14 cellular contexts compared by ENCODE assay signal in genomic region chr10:18472977-18473376, GRCh38.
A peak's percentile ranks its signal among the peaks of the same experiment; 100 is the strongest.
DNase-seq lines count a peak whose midpoint lies in the region; ATAC-seq, FAIRE-seq and TF ChIP-seq lines count a peak whose summit lies in the region.
"Had no signal": no experiment of that assay in that cellular context is flagged by ENCODE, and none has a peak within 500 bp of the region (broad histone marks: within the 10 kb centered on the region; RNA-seq: fewer than 3 reads in every experiment).

No MANE protein-coding gene starts in this region.

- no peak for TF ChIP-seq POLR2A in K562 (conservative IDR thresholded peaks at IDR 0.05)
- no peak for TF ChIP-seq POLR2A in right lobe of liver (IDR thresholded peaks at IDR 0.05)

- DNase-seq in GM10248 (ENCODE audit: extremely low spot score) (peak; percentile 22), LNCaP clone FGC (ENCODE audit: low read depth) (no peak), K562 (ENCODE audit: extremely low read depth in 1 of 4, low spot score in 3 of 4) (peak; percentile 16 to 32 (median 23)), right lobe of liver (no peak), DMS114 treated with DMSO at 0.1 percent for 48 hours (lab: John Stamatoyannopoulos, UW; ENCODE audit: unreplicated experiment) (no peak)
- DNase-seq in activated CD4-positive, alpha-beta memory T cell treated with anti-CD3 and anti-CD28 coated beads for 36 hours: no peak
- DNase-seq: activated naive CD4-positive, alpha-beta T cell; kidney glomerular epithelial cell; NCI-H2171 treated with DMSO at 0.1 percent for 48 hours; stimulated activated naive B cell treated with anti-CD40 and anti-IgM and Interleukin-4, amounts not matched to agents 10 μg/mL and 1 μg/mL and 100 μg/mL, for 72 hours; T-helper 9 cell had no signal

- no peaks in the 10 kb centered on the region for H3K9me3 ChIP-seq in K562 (replicated peaks; ENCODE audit: control insufficient read depth, insufficient read depth, low read depth, low read length)
- no peaks in the 10 kb centered on the region for H3K9me3 ChIP-seq in right lobe of liver

- H3K27ac ChIP-seq in K562 (ENCODE audit: extremely low read depth, low read depth, low read length) (no peak overlapping the region), right lobe of liver (no peak overlapping the region)

- H3K27me3 ChIP-seq in K562 (ENCODE audit: control insufficient read depth in 2 of 2, insufficient read depth in 2 of 2, low read length in 2 of 2): peaks cover 0 to 13% of the 10 kb centered on the region in 2 experiments; a peak in 3 of 5 replicates
- no peaks in the 10 kb centered on the region for H3K27me3 ChIP-seq in right lobe of liver

- WGBS in K562 (ENCODE audit: insufficient coverage, low coverage, missing lambda C conversion rate): 0% methylated on average over 5 of the region's 5 CpGs
- WGBS in right lobe of liver (ENCODE audit: insufficient coverage, low coverage, low lambda C conversion rate, missing lambda C conversion rate): 72% methylated on average over 5 of the region's 5 CpGs

- CTCF ChIA-PET in GM10248 (lab: Yijun Ruan, JAX): interaction anchor here (0.9 to 1.6 kb wide), 6 partner anchors 10 to 67 kb away, joined by 3 to 4 read pairs (median 3); no protein-coding TSS in a partner anchor
- CTCF ChIA-PET in K562 (lab: Yijun Ruan, JAX; ENCODE audit: low intra/inter-chr PET ratio): no interaction called here
- CTCF ChIA-PET in activated CD4-positive, alpha-beta memory T cell treated with anti-CD3 and anti-CD28 coated beads for 36 hours (lab: Charles Lee): no interaction called here

- TF ChIP-seq RAD21 in K562 (CRISPR knock-in tag; conservative IDR thresholded peaks at IDR 0.05 in 1 of 2, IDR thresholded peaks at IDR 0.05 in 1 of 2): peak in 1 of 2 experiments; percentile 35; a peak in 1 of 4 replicates

- TF ChIP-seq CTCF in GM10248 (IDR thresholded peaks at IDR 0.05; ENCODE audit: control extremely low read depth, extremely low read depth, low read depth, missing control alignments) (peak; percentile 18), LNCaP clone FGC (IDR thresholded peaks at IDR 0.05; ENCODE audit: control insufficient read depth, extremely low read depth, insufficient read depth) (peak; percentile 56), K562 (IDR thresholded peaks at IDR 0.05 in 2 of 3, conservative IDR thresholded peaks at IDR 0.05 in 1 of 3; ENCODE audit: insufficient read depth in 2 of 3, low read depth in 1 of 3, low read length in 3 of 3) (peak; percentile 14 to 47 (median 47); a peak in 5 of 6 replicates), right lobe of liver (IDR thresholded peaks at IDR 0.05) (peak in 3 of 4 donors; percentile 19 to 44 (median 38))

- H3K4me3 ChIP-seq in LNCaP clone FGC (ENCODE audit: low read depth, low read length) (no peak overlapping the region), K562 (no peak overlapping the region), right lobe of liver (no peak overlapping the region)

- no peak overlapping the region for H2AFZ ChIP-seq in K562 (ENCODE audit: low read depth, low read length)

- POLR2A ChIA-PET in GM10248 (lab: Yijun Ruan, JAX) (no interaction called here), K562 (lab: Yijun Ruan, JAX) (interaction anchor here (1.1 kb wide), 1 partner anchor 13 kb away, joined by 5 read pairs; no protein-coding TSS in a partner anchor)
- POLR2A ChIA-PET in activated CD4-positive, alpha-beta memory T cell treated with anti-CD3 and anti-CD28 coated beads for 36 hours (lab: Charles Lee): no interaction called here

- H3K79me2 ChIP-seq in K562 (ENCODE audit: control insufficient read depth, insufficient read depth, low read length): no peaks in the 10 kb centered on the region

- H4K20me1 ChIP-seq in K562 (replicated peaks; ENCODE audit: control insufficient read depth, insufficient read depth, low read length): no peaks in the 10 kb centered on the region

- H3K4me3 Mint-ChIP-seq in activated CD4-positive, alpha-beta memory T cell treated with anti-CD3 and anti-CD28 coated beads for 36 hours: no peak overlapping the region
- H3K4me3 Mint-ChIP-seq: stimulated activated naive B cell treated with anti-CD40 and anti-IgM and Interleukin-4, amounts not matched to agents 10 μg/mL and 1 μg/mL and 100 μg/mL, for 72 hours had no signal

- no peak overlapping the region for H3K9ac ChIP-seq in K562 (ENCODE audit: insufficient read depth in 1 of 2, low read depth in 2 of 2, low read length in 2 of 2)

- FAIRE-seq in K562 (lab: Jason Lieb, UNC): peak; percentile 15
- FAIRE-seq: endothelial cell of umbilical vein had no signal

- peaks cover 6% of the 10 kb centered on the region for H3K4me1 Mint-ChIP-seq in activated CD4-positive, alpha-beta memory T cell treated with anti-CD3 and anti-CD28 coated beads for 36 hours (ENCODE audit: low read depth)

- BruUV-seq in K562 (replicated peaks; lab: Mats Ljungman, UMichigan): no TSS peak

- in situ Hi-C loops in K562 (cut with MboI): no loop called here

- no peak for TF ChIP-seq EP300 in K562 (IDR thresholded peaks at IDR 0.05; ENCODE audit: low read length)

- H3K9me1 ChIP-seq in K562 (ENCODE audit: control insufficient read depth, insufficient read depth, low read length): no peaks in the 10 kb centered on the region

- no peaks in the 10 kb centered on the region for H3K36me3 Mint-ChIP-seq in activated CD4-positive, alpha-beta memory T cell treated with anti-CD3 and anti-CD28 coated beads for 36 hours
- H3K36me3 Mint-ChIP-seq: stimulated activated naive B cell treated with anti-CD40 and anti-IgM and Interleukin-4, amounts not matched to agents 10 μg/mL and 1 μg/mL and 100 μg/mL, for 72 hours had no signal

- no peak overlapping the region for H3K4me2 ChIP-seq in K562 (ENCODE audit: insufficient read depth, low read length)

- no peak overlapping the region for H3K27ac Mint-ChIP-seq in activated CD4-positive, alpha-beta memory T cell treated with anti-CD3 and anti-CD28 coated beads for 36 hours
- H3K27ac Mint-ChIP-seq: stimulated activated naive B cell treated with anti-CD40 and anti-IgM and Interleukin-4, amounts not matched to agents 10 μg/mL and 1 μg/mL and 100 μg/mL, for 72 hours had no signal

- H3K4me1 ChIP-seq in K562 (replicated peaks in 1 of 2; ENCODE audit: control insufficient read depth in 2 of 2, insufficient read depth in 2 of 2, low read length in 2 of 2) (no peaks in the 10 kb centered on the region), right lobe of liver (no peaks in the 10 kb centered on the region)

- no peaks in the 10 kb centered on the region for H3K27me3 Mint-ChIP-seq in activated CD4-positive, alpha-beta memory T cell treated with anti-CD3 and anti-CD28 coated beads for 36 hours
- H3K27me3 Mint-ChIP-seq: stimulated activated naive B cell treated with anti-CD40 and anti-IgM and Interleukin-4, amounts not matched to agents 10 μg/mL and 1 μg/mL and 100 μg/mL, for 72 hours had no signal

- ATAC-seq in K562 (peak; percentile 56; the same call in 2 of the 3 replicates), right lobe of liver (peak; percentile 64 to 81 (median 79)), HG03039 (IDR thresholded peaks at IDR 0.05; ENCODE audit: unreplicated experiment) (no peak)
- ATAC-seq in activated CD4-positive, CD25-positive, alpha-beta regulatory T cell treated with anti-CD3 and anti-CD28 coated beads, Interleukin-2, amount 50 U/mL, for 24 hours: no peak
- ATAC-seq: stimulated activated naive B cell treated with anti-CD40 and anti-IgM and Interleukin-4, amounts not matched to agents 10 μg/mL and 1 μg/mL and 100 μg/mL, for 72 hours had no signal

- intact Hi-C loops in K562 (cut with micrococcal nuclease): no loop called here
- intact Hi-C loops in right lobe of liver (cut with DNase I): no loop called here
- intact Hi-C loops in activated CD4-positive, alpha-beta memory T cell treated with anti-CD3 and anti-CD28 coated beads for 36 hours (cut with micrococcal nuclease): no loop called here

- H3K9me3 Mint-ChIP-seq in activated CD4-positive, alpha-beta memory T cell treated with anti-CD3 and anti-CD28 coated beads for 36 hours: no peaks in the 10 kb centered on the region
- H3K9me3 Mint-ChIP-seq: stimulated activated naive B cell treated with anti-CD40 and anti-IgM and Interleukin-4, amounts not matched to agents 10 μg/mL and 1 μg/mL and 100 μg/mL, for 72 hours had no signal

- H3K36me3 ChIP-seq in K562 (ENCODE audit: control insufficient read depth, insufficient read depth, low read length) (no peaks in the 10 kb centered on the region), right lobe of liver (no peaks in the 10 kb centered on the region)

TF ChIP-seq in K562, 482 proteins besides CTCF, POLR2A, EP300 and RAD21:
- 0 out of 2 replicates have a peak, but pooled peaks have one; percentile 11 for TF ChIP-seq SMC3 (conservative IDR thresholded peaks at IDR 0.05; ENCODE audit: insufficient read depth, low read depth, low read length)
- TF ChIP-seq ESRRA (IDR thresholded peaks at IDR 0.05; ENCODE audit: borderline replicate concordance, low read depth): 0 out of 2 replicates have a peak, but pooled peaks have one; percentile 13
- no peak for TF ChIP-seq ATF6 (CRISPR knock-in tag; IDR thresholded peaks at IDR 0.05)

Comparison
In these comparisons a context has a peak if more than half of its experiments do, and no peak if none do; other contexts are left out.
1. DNase-seq: peak in GM10248 (single experiment) and K562 (4 of 4); none in LNCaP clone FGC (single experiment), right lobe of liver (0 of 3), activated CD4-positive, alpha-beta memory T cell treated with anti-CD3 and anti-CD28 coated beads for 36 hours (single experiment) and DMS114 treated with DMSO at 0.1 percent for 48 hours (single experiment).
2. ATAC-seq: peak in K562 (single experiment) and right lobe of liver (4 of 4); none in HG03039 (single experiment) and activated CD4-positive, CD25-positive, alpha-beta regulatory T cell treated with anti-CD3 and anti-CD28 coated beads, Interleukin-2, amount 50 U/mL, for 24 hours (0 of 2).
3. Peak in every context shown above with its lines, with median percentiles within 50 percentile points of each other: CTCF ChIP-seq.